9 cellular contexts compared by ENCODE assay signal in genomic region chr2:237590272-237591020, GRCh38. TPM values are rescaled to one million over a fixed set of nuclear protein-coding genes. Genes with fewer than 3 reads are reported as not detected.
DNase-seq lines count a peak whose midpoint lies in the region; ATAC-seq and TF ChIP-seq lines count a peak whose summit lies in the region.
"Had no signal": no experiment of that assay in that cellular context is flagged by ENCODE, and none has a peak within 500 bp of the region (broad histone marks: within the 10 kb centered on the region; RNA-seq: fewer than 3 reads in every experiment).

RAB17 (minus strand) TSS chr2:237590734; CDS start chr2:237586154, 4,580 bp downstream.

- peak within 1 kb of the TSS; percentile 61 to 70 for H3K9ac ChIP-seq in duodenal mucosa (ENCODE audit: low read depth in 1 of 2, low read length in 2 of 2)
- peak within 1 kb of the TSS; percentile 44 to 65 for H3K9ac ChIP-seq in mucosa of rectum (ENCODE audit: low read depth in 1 of 2, low read length in 2 of 2)

- H3K36me3 ChIP-seq in duodenal mucosa (ENCODE audit: control insufficient read depth in 1 of 2, insufficient read depth in 2 of 2, low read length in 2 of 2) (peaks cover 0 to 4% of the 10 kb centered on the region in 2 donors), mucosa of rectum (ENCODE audit: control insufficient read depth in 2 of 2, insufficient read depth in 2 of 2, low read length in 2 of 2) (no peaks in the 10 kb centered on the region)
- H3K36me3 ChIP-seq: adrenal gland had no signal

- DNase-seq in CD14-positive monocyte (ENCODE audit: low spot score) (no peak), NCI-H1417 treated with DMSO at 0.1 percent for 48 hours (lab: John Stamatoyannopoulos, UW) (peak; percentile 37), GOT3 (lab: John Stamatoyannopoulos, UW) (no peak), NCI-H1048 (lab: John Stamatoyannopoulos, UW) (no peak)
- no peak for DNase-seq in natural killer cell treated with Interleukin-12 subunit alpha and Interleukin-12 subunit beta and Interleukin-15 and Interleukin-18, amount 100 ng/mL, for 72 hours (ENCODE audit: low spot score)

- no peak for TF ChIP-seq CTCF in CD14-positive monocyte (IDR thresholded peaks at IDR 0.05)

- intact Hi-C loops in CD14-positive monocyte (cut with micrococcal nuclease), result no loop called here

- H3K36me3 Mint-ChIP-seq in CD14-positive monocyte, result no peaks in the 10 kb centered on the region
- no peaks in the 10 kb centered on the region for H3K36me3 Mint-ChIP-seq in natural killer cell treated with Interleukin-12 subunit alpha and Interleukin-12 subunit beta and Interleukin-15 and Interleukin-18, amount 100 ng/mL, for 72 hours

- H3K4me1 ChIP-seq in duodenal mucosa (ENCODE audit: control insufficient read depth in 1 of 2, insufficient read depth in 2 of 2, low read length in 2 of 2) (peaks cover 16 to 22% of the 10 kb centered on the region in 2 donors), mucosa of rectum (ENCODE audit: control insufficient read depth in 2 of 2, insufficient read depth in 2 of 2, low read length in 2 of 2) (peaks cover 3 to 18% of the 10 kb centered on the region in 2 donors)

- H3K27ac ChIP-seq in duodenal mucosa (ENCODE audit: low read depth, low read length), result peak within 1 kb of the TSS; percentile 89
- peak within 1 kb of the TSS; percentile 85 to 89 for H3K27ac ChIP-seq in mucosa of rectum (ENCODE audit: low read depth in 2 of 2, low read length in 2 of 2)

- peak within 1 kb of the TSS; percentile 81 to 86 for H3K4me3 Mint-ChIP-seq in CD14-positive monocyte
- no peak within 1 kb of the TSS for H3K4me3 Mint-ChIP-seq in natural killer cell treated with Interleukin-12 subunit alpha and Interleukin-12 subunit beta and Interleukin-15 and Interleukin-18, amount 100 ng/mL, for 72 hours

- H3K27me3 Mint-ChIP-seq in CD14-positive monocyte (ENCODE audit: low read depth in 3 of 3), result peaks cover 5 to 7% (median 7%) of the 10 kb centered on the region in 3 donors
- H3K27me3 Mint-ChIP-seq in natural killer cell treated with Interleukin-12 subunit alpha and Interleukin-12 subunit beta and Interleukin-15 and Interleukin-18, amount 100 ng/mL, for 72 hours, result peaks cover 3 to 14% of the 10 kb centered on the region in 2 donors

- H3K27ac Mint-ChIP-seq in CD14-positive monocyte, result peak within 1 kb of the TSS; percentile 61 to 86 (median 76)
- no peak within 1 kb of the TSS for H3K27ac Mint-ChIP-seq in natural killer cell treated with Interleukin-12 subunit alpha and Interleukin-12 subunit beta and Interleukin-15 and Interleukin-18, amount 100 ng/mL, for 72 hours

- no peaks in the 10 kb centered on the region for H3K9me3 ChIP-seq in duodenal mucosa (ENCODE audit: control insufficient read depth in 1 of 2, low read length in 2 of 2)
- no peaks in the 10 kb centered on the region for H3K9me3 ChIP-seq in mucosa of rectum (ENCODE audit: control insufficient read depth in 2 of 2, low read length in 2 of 2)
- H3K9me3 ChIP-seq: adrenal gland had no signal

- ATAC-seq in HG03469 (IDR thresholded peaks at IDR 0.05; ENCODE audit: unreplicated experiment), result no peak
- no peak for ATAC-seq in natural killer cell treated with Interleukin-12 subunit alpha and Interleukin-12 subunit beta and Interleukin-15 and Interleukin-18, amount 100 ng/mL, for 72 hours

- H3K9me3 Mint-ChIP-seq in CD14-positive monocyte, result peaks cover 0 to 6% (median 0%) of the 10 kb centered on the region in 7 donors
- no peaks in the 10 kb centered on the region for H3K9me3 Mint-ChIP-seq in natural killer cell treated with Interleukin-12 subunit alpha and Interleukin-12 subunit beta and Interleukin-15 and Interleukin-18, amount 100 ng/mL, for 72 hours

- H3K4me1 Mint-ChIP-seq in CD14-positive monocyte, result peaks cover 14% of the 10 kb centered on the region
- peaks cover 0 to 3% of the 10 kb centered on the region in 2 donors for H3K4me1 Mint-ChIP-seq in natural killer cell treated with Interleukin-12 subunit alpha and Interleukin-12 subunit beta and Interleukin-15 and Interleukin-18, amount 100 ng/mL, for 72 hours (ENCODE audit: low read depth in 2 of 2)

- peak within 1 kb of the TSS; percentile 83 to 85 for H3K4me3 ChIP-seq in duodenal mucosa (ENCODE audit: low read depth in 1 of 2, low read length in 2 of 2)
- peak within 1 kb of the TSS; percentile 68 to 79 for H3K4me3 ChIP-seq in mucosa of rectum (ENCODE audit: low read length in 2 of 2)
- H3K4me3 ChIP-seq: adrenal gland had no signal

- no peaks in the 10 kb centered on the region for H3K27me3 ChIP-seq in duodenal mucosa (ENCODE audit: control insufficient read depth in 1 of 2, insufficient read depth in 2 of 2, low read length in 2 of 2)
- no peaks in the 10 kb centered on the region for H3K27me3 ChIP-seq in mucosa of rectum (ENCODE audit: control insufficient read depth in 2 of 2, insufficient read depth in 2 of 2, low read length in 2 of 2)
- H3K27me3 ChIP-seq: adrenal gland had no signal

RNA-seq across cellular contexts. Expression of gene RAB17, which starts in this region (rescaled TPM):
- polyA plus RNA-seq in CD14-positive monocyte, result under 1 TPM in 1 of 2 donors, not detected in 1; 0.13 TPM
- not detected for total RNA-seq in natural killer cell treated with Interleukin-12 subunit alpha and Interleukin-12 subunit beta and Interleukin-15 and Interleukin-18, amount 100 ng/mL, for 72 hours

Comparison
In these comparisons a context has a peak if more than half of its experiments do, and no peak if none do; other contexts are left out.
1. H3K27ac Mint-ChIP-seq: peak in CD14-positive monocyte (7 of 7); none in natural killer cell treated with Interleukin-12 subunit alpha and Interleukin-12 subunit beta and Interleukin-15 and Interleukin-18, amount 100 ng/mL, for 72 hours (0 of 2).